Comparison of ENCODE assay signal across 16 cellular contexts in the genomic region with DNA sequence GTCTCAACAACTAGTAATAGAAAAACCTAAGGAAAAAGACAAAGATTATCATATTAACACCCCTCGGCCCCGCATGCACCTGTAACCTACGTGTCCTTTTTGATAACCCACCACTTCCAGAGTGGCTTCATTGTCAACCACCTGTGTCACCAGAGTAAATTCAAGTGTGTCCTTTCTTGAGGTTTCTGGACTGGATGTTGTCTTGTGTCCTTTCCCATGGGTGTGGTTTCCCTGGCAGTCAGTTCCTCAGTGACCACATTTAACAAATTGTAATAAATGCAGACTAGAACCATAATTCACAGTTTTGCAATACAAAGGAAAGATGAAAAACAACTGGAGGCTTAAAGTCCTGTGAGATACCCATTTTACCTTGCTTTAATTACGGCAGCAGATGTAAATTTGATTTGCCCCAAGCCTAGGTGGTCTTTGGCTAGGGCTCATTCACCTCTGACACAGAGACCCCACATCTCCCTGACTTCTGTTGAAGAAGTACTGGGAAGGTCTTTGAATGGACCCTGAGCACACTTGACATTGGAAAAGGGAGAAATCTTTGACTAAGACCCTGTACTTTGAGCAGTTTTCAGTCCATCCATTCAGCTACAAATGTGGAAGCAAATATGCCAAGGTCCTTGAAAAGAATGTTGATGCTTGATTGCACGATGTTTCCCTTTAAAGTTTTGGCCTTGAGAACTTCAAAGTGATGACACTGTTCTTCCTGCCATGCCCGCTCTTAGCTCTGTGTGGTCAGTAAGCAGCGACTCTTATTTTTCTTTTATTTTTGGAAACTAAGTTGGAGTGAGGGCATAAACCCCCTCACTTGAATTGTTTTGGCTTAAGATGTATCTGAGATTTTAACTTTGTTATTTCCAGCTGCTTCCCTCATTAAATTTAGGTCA.
DNase-seq lines count a peak whose midpoint lies in the region; ATAC-seq, FAIRE-seq and TF ChIP-seq lines count a peak whose summit lies in the region.
"Had no signal": no experiment of that assay in that cellular context is flagged by ENCODE, and none has a peak within 500 bp of the region (broad histone marks: within the 10 kb centered on the region; RNA-seq: fewer than 3 reads in every experiment).

No MANE protein-coding gene starts in this region.

- TF ChIP-seq POLR2A in adrenal gland (IDR thresholded peaks at IDR 0.05) (no peak), esophagus muscularis mucosa (IDR thresholded peaks at IDR 0.05; ENCODE audit: low read depth) (no peak)

- no peaks in the 10 kb centered on the region for H3K79me2 ChIP-seq in GM23248 (ENCODE audit: insufficient read depth)

- peaks cover 3% of the 10 kb centered on the region; the same call in 1 of the 2 replicates for H3K4me1 ChIP-seq in GM23248 (ENCODE audit: insufficient read depth)
- peaks cover 8 to 22% of the 10 kb centered on the region in 2 donors for H3K4me1 ChIP-seq in adrenal gland (replicated peaks in 1 of 2)
- H3K4me1 ChIP-seq in esophagus muscularis mucosa = peaks cover 0 to 9% (median 2%) of the 10 kb centered on the region in 4 donors

- no peak overlapping the region for H3K27ac ChIP-seq in GM23248
- H3K27ac ChIP-seq in adrenal gland = peak overlapping the region in 4 of 5 donors; percentile 9 to 87 (median 54)
- H3K27ac ChIP-seq in esophagus muscularis mucosa (replicated peaks in 1 of 4) = no peak overlapping the region
- H3K27ac ChIP-seq: KMS-11 had no signal

- intact Hi-C loops in adrenal gland (cut with DNase I) (no loop called here), esophagus muscularis mucosa (cut with DNase I) (no loop called here)

- no peaks in the 10 kb centered on the region for H3K9me3 ChIP-seq in GM23248 (ENCODE audit: low read depth)
- H3K9me3 ChIP-seq in adrenal gland (replicated peaks in 1 of 3) = no peaks in the 10 kb centered on the region
- H3K9me3 ChIP-seq in esophagus muscularis mucosa = no peaks in the 10 kb centered on the region

- DNase-seq in AG10803 (ENCODE audit: low read depth) (peak; percentile 42), GM23248 (peak; percentile 15), adrenal gland (peak in 2 of 7 donors; percentile 32 to 41), esophagus muscularis mucosa (ENCODE audit: extremely low spot score) (peak; percentile 57), middle frontal gyrus (ENCODE audit: extremely low spot score, low spot score) (no peak), NCI-H1417 treated with DMSO at 0.1 percent for 48 hours (lab: John Stamatoyannopoulos, UW) (no peak), HTR-8/SVneo (ENCODE audit: insufficient read length, low spot score) (no peak)
- DNase-seq: 8988T; CD4-positive, alpha-beta memory T cell; DMS79 treated with DMSO at 0.1 percent for 48 hours; GF-D8; HCEC 1CT; HFFc6 had no signal

- H3K9me2 ChIP-seq in GM23248 (ENCODE audit: insufficient read depth) = no peaks in the 10 kb centered on the region

- WGBS in GM23248 (ENCODE audit: low coverage in 1 of 2, low lambda C conversion rate in 2 of 2, missing lambda C conversion rate in 2 of 2), 2 experiments = 57 to 59% methylated on average over 7 of the region's 7 CpGs
- WGBS in adrenal gland, 4 donors = 55 to 67% (median 60%) methylated on average over 7 of the region's 7 CpGs
- 73% methylated on average over 7 of the region's 7 CpGs for WGBS in esophagus muscularis mucosa

- TF ChIP-seq EP300 in esophagus muscularis mucosa (IDR thresholded peaks at IDR 0.05) = no peak

- H3K4me3 ChIP-seq in AG10803 (ENCODE audit: low read length) (no peak overlapping the region), GM23248 (no peak overlapping the region), adrenal gland (no peak overlapping the region), esophagus muscularis mucosa (no peak overlapping the region)

- H3K36me3 ChIP-seq in GM23248 (ENCODE audit: low read depth) (no peaks in the 10 kb centered on the region), adrenal gland (replicated peaks in 1 of 2) (no peaks in the 10 kb centered on the region), esophagus muscularis mucosa (no peaks in the 10 kb centered on the region)

- TF ChIP-seq CTCF in AG10803 (conservative IDR thresholded peaks at IDR 0.05; ENCODE audit: low read length) (no peak), adrenal gland (IDR thresholded peaks at IDR 0.05) (no peak), esophagus muscularis mucosa (IDR thresholded peaks at IDR 0.05) (no peak)

- H2AFZ ChIP-seq in GM23248 = no peak overlapping the region

- no peaks in the 10 kb centered on the region for H3K27me3 ChIP-seq in GM23248 (replicated peaks; ENCODE audit: insufficient read depth)
- no peaks in the 10 kb centered on the region for H3K27me3 ChIP-seq in adrenal gland
- H3K27me3 ChIP-seq in esophagus muscularis mucosa = no peaks in the 10 kb centered on the region

- no peak for ATAC-seq in GM19455 (IDR thresholded peaks at IDR 0.05; ENCODE audit: unreplicated experiment)

- FAIRE-seq in HTR-8/SVneo (lab: Jason Lieb, UNC) = no peak
- FAIRE-seq: H54 had no signal

- in situ Hi-C loops in GM23248 (cut with MboI) = no loop called here

- no peaks in the 10 kb centered on the region for H3F3A ChIP-seq in GM23248 (ENCODE audit: insufficient read depth)

- no peaks in the 10 kb centered on the region for H4K20me1 ChIP-seq in GM23248 (ENCODE audit: insufficient read depth)

- no peak overlapping the region for H3K9ac ChIP-seq in GM23248
- H3K9ac ChIP-seq: KMS-11 had no signal

- no peak overlapping the region for H3K4me2 ChIP-seq in GM23248 (ENCODE audit: unreplicated experiment)
- H3K4me2 ChIP-seq: KMS-11 had no signal

Comparison
In these comparisons a context has a peak if more than half of its experiments do, and no peak if none do; other contexts are left out.
1. DNase-seq: peak in AG10803 (single experiment), GM23248 (single experiment) and esophagus muscularis mucosa (single experiment); none in middle frontal gyrus (single experiment), NCI-H1417 treated with DMSO at 0.1 percent for 48 hours (single experiment) and HTR-8/SVneo (single experiment).
2. H3K27ac ChIP-seq: peak in adrenal gland (4 of 5); none in GM23248 (single experiment) and esophagus muscularis mucosa (0 of 4).